In genomic region chr1:26950602-26951001, GRCh38 we compare ENCODE assay signal across 17 cellular contexts. TPM values are rescaled to one million over a fixed set of nuclear protein-coding genes. Genes with fewer than 3 reads are reported as not detected.
A peak's percentile ranks its signal among the peaks of the same experiment; 100 is the strongest.
DNase-seq lines count a peak whose midpoint lies in the region; ATAC-seq, FAIRE-seq and TF ChIP-seq lines count a peak whose summit lies in the region.
"Had no signal": no experiment of that assay in that cellular context is flagged by ENCODE, and none has a peak within 500 bp of the region (broad histone marks: within the 10 kb centered on the region; RNA-seq: fewer than 3 reads in every experiment).

No MANE protein-coding gene starts in this region.

- CTCF ChIA-PET in activated CD8-positive, alpha-beta T cell treated with anti-CD3 and anti-CD28 coated beads, Interleukin-2, amount 10 ng/mL, durations not matched to agents 7 days and 5 days (lab: Charles Lee), result no interaction called here
- CTCF ChIA-PET in activated CD8-positive, alpha-beta T cell treated with anti-CD3 and anti-CD28 coated beads for 36 hours (lab: Charles Lee), result interaction anchor here (0.8 to 1.3 kb wide), 2 partner anchors 10 to 94 kb away, joined by 3 read pairs; partner anchors contain the start of gene KDF1
- CTCF ChIA-PET in RWPE1 (lab: Yijun Ruan, JAX), result no interaction called here

- H3K4me3 ChIP-seq in mucosa of descending colon, result no peak overlapping the region
- no peak overlapping the region for H3K4me3 ChIP-seq in uterus

- TF ChIP-seq POLR2A in uterus (IDR thresholded peaks at IDR 0.05), result no peak

- TF ChIP-seq CTCF in activated CD8-positive, alpha-beta T cell treated with anti-CD3 and anti-CD28 coated beads for 36 hours (IDR thresholded peaks at IDR 0.05), result no peak
- TF ChIP-seq CTCF in RWPE1 (conservative IDR thresholded peaks at IDR 0.05; ENCODE audit: low read depth), result no peak
- no peak for TF ChIP-seq CTCF in mucosa of descending colon (IDR thresholded peaks at IDR 0.05)
- TF ChIP-seq CTCF in uterus (IDR thresholded peaks at IDR 0.05), result no peak

- H3K9me3 Mint-ChIP-seq in activated CD8-positive, alpha-beta T cell treated with anti-CD3 and anti-CD28 coated beads, Interleukin-2, amount 10 ng/mL, durations not matched to agents 7 days and 5 days (ENCODE audit: insufficient read depth), result no peaks in the 10 kb centered on the region
- H3K9me3 Mint-ChIP-seq in activated CD8-positive, alpha-beta T cell treated with anti-CD3 and anti-CD28 coated beads for 36 hours, result no peaks in the 10 kb centered on the region
- H3K9me3 Mint-ChIP-seq: H9 had no signal

- ATAC-seq in activated CD8-positive, alpha-beta T cell treated with anti-CD3 and anti-CD28 coated beads, Interleukin-2, amount 10 ng/mL, durations not matched to agents 7 days and 5 days, result peak; percentile 16
- ATAC-seq in activated CD8-positive, alpha-beta T cell treated with anti-CD3 and anti-CD28 coated beads for 36 hours, result no peak
- ATAC-seq in mucosa of descending colon (peak; percentile 3), GM19467 (IDR thresholded peaks at IDR 0.05; ENCODE audit: unreplicated experiment) (no peak)

- H3K27me3 ChIP-seq in uterus, result peaks cover 0 to 3% of the 10 kb centered on the region in 2 donors

- H3K27ac ChIP-seq in RWPE1 (peak overlapping the region; percentile 56), uterus (no peak overlapping the region)
- H3K27ac ChIP-seq: C4-2B had no signal

- FAIRE-seq in frontal cortex (lab: Jason Lieb, UNC), result no peak

- H3K4me3 Mint-ChIP-seq in activated CD8-positive, alpha-beta T cell treated with anti-CD3 and anti-CD28 coated beads, Interleukin-2, amount 10 ng/mL, durations not matched to agents 7 days and 5 days, result no peak overlapping the region
- no peak overlapping the region for H3K4me3 Mint-ChIP-seq in activated CD8-positive, alpha-beta T cell treated with anti-CD3 and anti-CD28 coated beads for 36 hours
- H3K4me3 Mint-ChIP-seq: H9 had no signal

- H3K36me3 ChIP-seq in mucosa of descending colon (ENCODE audit: low read depth), result no peaks in the 10 kb centered on the region
- no peaks in the 10 kb centered on the region for H3K36me3 ChIP-seq in uterus

- no peak for DNase-seq in activated CD8-positive, alpha-beta T cell treated with anti-CD3 and anti-CD28 coated beads, Interleukin-2, amount 10 ng/mL, durations not matched to agents 7 days and 5 days
- no peak for DNase-seq in activated CD8-positive, alpha-beta T cell treated with anti-CD3 and anti-CD28 coated beads for 36 hours
- DNase-seq in RWPE1 (ENCODE audit: low spot score), result no peak
- DNase-seq in mucosa of descending colon, result peak in 1 of 3 donors; percentile 19
- DNase-seq in frontal cortex (ENCODE audit: low spot score in 2 of 2), result no peak
- DNase-seq in NCI-H510A treated with DMSO at 0.1 percent for 48 hours (lab: John Stamatoyannopoulos, UW), result no peak
- no peak for DNase-seq in uterus
- DNase-seq: H9, NCI-H1048, NCI-H1436 treated with DMSO at 0.1 percent for 48 hours, NCI-H2029 treated with DMSO at 0.1 percent for 48 hours, NCI-H774, SHP77 treated with DMSO at 0.1 percent for 48 hours had no signal

- H3K27ac Mint-ChIP-seq in activated CD8-positive, alpha-beta T cell treated with anti-CD3 and anti-CD28 coated beads, Interleukin-2, amount 10 ng/mL, durations not matched to agents 7 days and 5 days, result no peak overlapping the region
- no peak overlapping the region for H3K27ac Mint-ChIP-seq in activated CD8-positive, alpha-beta T cell treated with anti-CD3 and anti-CD28 coated beads for 36 hours
- H3K27ac Mint-ChIP-seq: H9 had no signal

- intact Hi-C loops in activated CD8-positive, alpha-beta T cell treated with anti-CD3 and anti-CD28 coated beads for 36 hours (cut with micrococcal nuclease), result no loop called here
- intact Hi-C loops in mucosa of descending colon (cut with DNase I, micrococcal nuclease), result no loop called here
- intact Hi-C loops in uterus (cut with DNase I; ENCODE audit: low total_unique reads), result no loop called here

- H3K36me3 Mint-ChIP-seq in activated CD8-positive, alpha-beta T cell treated with anti-CD3 and anti-CD28 coated beads, Interleukin-2, amount 10 ng/mL, durations not matched to agents 7 days and 5 days (ENCODE audit: low read depth), result peaks cover 15% of the 10 kb centered on the region
- peaks cover 13% of the 10 kb centered on the region for H3K36me3 Mint-ChIP-seq in activated CD8-positive, alpha-beta T cell treated with anti-CD3 and anti-CD28 coated beads for 36 hours (ENCODE audit: low read depth)

- POLR2A ChIA-PET in activated CD8-positive, alpha-beta T cell treated with anti-CD3 and anti-CD28 coated beads, Interleukin-2, amount 10 ng/mL, durations not matched to agents 7 days and 5 days (lab: Charles Lee), result no interaction called here
- POLR2A ChIA-PET in activated CD8-positive, alpha-beta T cell treated with anti-CD3 and anti-CD28 coated beads for 36 hours (lab: Charles Lee), result interaction anchor here (1.1 to 1.2 kb wide), 2 partner anchors 10 to 40 kb away, joined by 3 read pairs; partner anchors contain the start of gene KDF1
- POLR2A ChIA-PET in RWPE1 (lab: Yijun Ruan, JAX; ENCODE audit: low non-redundant PET), result no interaction called here

- no peaks in the 10 kb centered on the region for H3K9me3 ChIP-seq in mucosa of descending colon
- no peaks in the 10 kb centered on the region for H3K9me3 ChIP-seq in uterus

- peaks cover 4% of the 10 kb centered on the region for H3K4me1 ChIP-seq in mucosa of descending colon (ENCODE audit: low read depth)
- H3K4me1 ChIP-seq in uterus, result no peaks in the 10 kb centered on the region

- H3K27me3 Mint-ChIP-seq in activated CD8-positive, alpha-beta T cell treated with anti-CD3 and anti-CD28 coated beads, Interleukin-2, amount 10 ng/mL, durations not matched to agents 7 days and 5 days (ENCODE audit: low read depth), result peaks cover 3% of the 10 kb centered on the region
- no peaks in the 10 kb centered on the region for H3K27me3 Mint-ChIP-seq in activated CD8-positive, alpha-beta T cell treated with anti-CD3 and anti-CD28 coated beads for 36 hours

- H3K4me1 Mint-ChIP-seq in activated CD8-positive, alpha-beta T cell treated with anti-CD3 and anti-CD28 coated beads, Interleukin-2, amount 10 ng/mL, durations not matched to agents 7 days and 5 days (ENCODE audit: low read depth), result no peaks in the 10 kb centered on the region
- H3K4me1 Mint-ChIP-seq in activated CD8-positive, alpha-beta T cell treated with anti-CD3 and anti-CD28 coated beads for 36 hours (ENCODE audit: low read depth), result no peaks in the 10 kb centered on the region
- H3K4me1 Mint-ChIP-seq: H9 had no signal

RNA-seq across cellular contexts. Expression of gene KDF1, which starts 9.7 kb away (rescaled TPM):
- not detected for total RNA-seq in activated CD8-positive, alpha-beta T cell treated with anti-CD3 and anti-CD28 coated beads, Interleukin-2, amount 10 ng/mL, durations not matched to agents 7 days and 5 days
- total RNA-seq in activated CD8-positive, alpha-beta T cell treated with anti-CD3 and anti-CD28 coated beads for 36 hours, result under 1 TPM; 0.18 to 0.27 TPM
- total RNA-seq in mucosa of descending colon, result 10 to 100 TPM; 10.1 to 27.0 (median 20.4) TPM
- not detected for total RNA-seq in frontal cortex
- 1 to 10 TPM in 1 of 4 donors, not detected in 3; 1.9 TPM for total RNA-seq in uterus
- total RNA-seq: A172, NCI-H460 had no signal

RNA-seq across cellular contexts. Expression of gene NUDC, which starts 29.1 kb away (rescaled TPM):
- total RNA-seq in activated CD8-positive, alpha-beta T cell treated with anti-CD3 and anti-CD28 coated beads, Interleukin-2, amount 10 ng/mL, durations not matched to agents 7 days and 5 days, result 10 to 100 TPM; 85.1 to 91.2 TPM
- total RNA-seq in activated CD8-positive, alpha-beta T cell treated with anti-CD3 and anti-CD28 coated beads for 36 hours, result 100 to 1,000 TPM in 1 of 2 experiments, 10 to 100 TPM in 1; 97.0 to 103 TPM
- 10 to 100 TPM; 36.2 to 83.5 (median 43.1) TPM for total RNA-seq in mucosa of descending colon
- total RNA-seq in frontal cortex, result 17.1 TPM
- 100 to 1,000 TPM in 1 of 4 donors, 10 to 100 TPM in 3; 20.6 to 133 (median 41.0) TPM for total RNA-seq in uterus

RNA-seq across cellular contexts. Expression of gene NR0B2, which starts 36.8 kb away (rescaled TPM):
- not detected for total RNA-seq in activated CD8-positive, alpha-beta T cell treated with anti-CD3 and anti-CD28 coated beads, Interleukin-2, amount 10 ng/mL, durations not matched to agents 7 days and 5 days
- not detected for total RNA-seq in activated CD8-positive, alpha-beta T cell treated with anti-CD3 and anti-CD28 coated beads for 36 hours
- total RNA-seq in mucosa of descending colon, result under 1 TPM in 2 of 3 donors, not detected in 1; 0.43 to 0.52 TPM
- total RNA-seq in frontal cortex, result not detected
- total RNA-seq in uterus, result not detected
- total RNA-seq: A172, H9, NCI-H460 had no signal

RNA-seq across cellular contexts. Expression of gene TRNP1, which starts 42.9 kb away (rescaled TPM):
- total RNA-seq in activated CD8-positive, alpha-beta T cell treated with anti-CD3 and anti-CD28 coated beads, Interleukin-2, amount 10 ng/mL, durations not matched to agents 7 days and 5 days, result not detected
- under 1 TPM; 0.16 to 0.38 TPM for total RNA-seq in activated CD8-positive, alpha-beta T cell treated with anti-CD3 and anti-CD28 coated beads for 36 hours
- 10 to 100 TPM in 1 of 3 donors, 1 to 10 TPM in 2; 1.0 to 16.8 (median 3.0) TPM for total RNA-seq in mucosa of descending colon
- total RNA-seq in frontal cortex, result 16.7 TPM
- total RNA-seq in uterus, result 10 to 100 TPM in 2 of 4 donors, 1 to 10 TPM in 2; 1.5 to 11.9 (median 7.2) TPM

RNA-seq across cellular contexts. Expression of gene GPATCH3, which starts 50.3 kb away (rescaled TPM):
- 10 to 100 TPM; 14.9 to 16.4 TPM for total RNA-seq in activated CD8-positive, alpha-beta T cell treated with anti-CD3 and anti-CD28 coated beads, Interleukin-2, amount 10 ng/mL, durations not matched to agents 7 days and 5 days
- total RNA-seq in activated CD8-positive, alpha-beta T cell treated with anti-CD3 and anti-CD28 coated beads for 36 hours, result 1 to 10 TPM; 8.7 to 9.6 TPM
- total RNA-seq in mucosa of descending colon (10 to 100 TPM; 14.0 to 17.5 (median 14.5) TPM), frontal cortex (9.8 TPM), uterus (10 to 100 TPM in 2 of 4 donors, 1 to 10 TPM in 2; 1.3 to 15.9 (median 7.0) TPM)

Comparison
In these comparisons a context has a peak if more than half of its experiments do, and no peak if none do; other contexts are left out.
1. ATAC-seq: peak in activated CD8-positive, alpha-beta T cell treated with anti-CD3 and anti-CD28 coated beads, Interleukin-2, amount 10 ng/mL, durations not matched to agents 7 days and 5 days (single experiment) and mucosa of descending colon (single experiment); none in activated CD8-positive, alpha-beta T cell treated with anti-CD3 and anti-CD28 coated beads for 36 hours (single experiment) and GM19467 (single experiment).